ENCODE assay signal across 23 cellular contexts in genomic region chr7:48113270-48113669, GRCh38. TPM values are rescaled to one million over a fixed set of nuclear protein-coding genes. Genes with fewer than 3 reads are reported as not detected.
"Had no signal": no experiment of that assay in that cellular context is flagged by ENCODE, and none has a peak within 500 bp of the region (broad histone marks: within the 10 kb centered on the region; RNA-seq: fewer than 3 reads in every experiment).

No MANE protein-coding gene starts in this region.

- DNase-seq: cortex of kidney; dorsolateral prefrontal cortex; effector CD4-positive, alpha-beta T cell; foreskin fibroblast; gastrocnemius medialis; kidney; left ventricle myocardium superior; lower lobe of right lung; natural killer cell; right cardiac atrium; sigmoid colon; stimulated activated CD4-positive, alpha-beta T cell treated with anti-CD3 and anti-CD28 coated beads, Interleukin-2, amount 100 ng/mL, for 24 hours; stimulated activated CD4-positive, alpha-beta T cell treated with anti-CD3 and anti-CD28 coated beads, Interleukin-4, amount 100 ng/mL, for 24 hours; stimulated activated naive CD4-positive, alpha-beta T cell treated with Interleukin-2 at 50 U/mL for 16 hours; substantia nigra; testis; tibial artery; upper lobe of left lung; uterus had no signal

- H3K27ac ChIP-seq: dorsolateral prefrontal cortex, gastrocnemius medialis, hepatocyte, lower lobe of right lung, prostate gland, sigmoid colon, testis, tibial artery, upper lobe of left lung, uterus had no signal

- H3K9me3 ChIP-seq: gastrocnemius medialis, lower lobe of right lung, prostate gland, sigmoid colon, testis, tibial artery, upper lobe of left lung, uterus had no signal

- ATAC-seq: esophagus mucosa; gastrocnemius medialis; left ventricle myocardium superior; lower lobe of right lung; natural killer cell; right cardiac atrium; stimulated activated effector memory CD8-positive, alpha-beta T cell treated with anti-CD3 and anti-CD28 coated beads, Interleukin-12 subunit alpha, Interleukin-12 subunit beta, amount 100 ng/mL, for 72 hours had no signal

- H3K27me3 ChIP-seq: dorsolateral prefrontal cortex, gastrocnemius medialis, hepatocyte, sigmoid colon, testis, tibial artery, upper lobe of left lung, uterus had no signal

- H3K4me3 ChIP-seq: dorsolateral prefrontal cortex, gastrocnemius medialis, hepatocyte, lower lobe of right lung, prostate gland, sigmoid colon, testis, tibial artery, upper lobe of left lung, uterus had no signal

- H3K36me3 ChIP-seq: prostate gland, uterus had no signal

- H3K4me1 ChIP-seq: gastrocnemius medialis, prostate gland, sigmoid colon, tibial artery, upper lobe of left lung, uterus had no signal

RNA-seq across cellular contexts. Expression of gene ABCA13, which starts 58.0 kb away (rescaled TPM):
- total RNA-seq: right cardiac atrium had no signal
